In the genomic region with DNA sequence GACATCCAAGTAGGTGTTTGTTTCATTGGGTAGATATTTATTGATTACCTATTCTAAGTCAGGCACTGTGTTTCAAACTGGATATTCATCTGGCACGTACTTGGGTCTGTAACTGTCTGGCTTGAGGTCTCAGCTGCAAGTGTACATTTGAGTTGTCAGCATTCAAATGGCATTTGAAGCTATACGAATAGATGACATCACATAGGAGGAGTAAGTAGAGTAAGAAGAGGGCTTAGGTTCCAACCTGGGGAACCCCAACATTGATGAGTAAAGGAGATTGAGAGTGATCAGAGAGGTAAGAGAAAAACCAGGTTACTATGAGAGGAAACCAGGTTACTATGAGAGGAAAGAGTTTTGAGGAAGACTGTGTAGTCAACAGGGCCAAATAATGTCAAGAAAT, we compare ENCODE assay signal across 21 cellular contexts. TPM values are rescaled to one million over a fixed set of nuclear protein-coding genes. Genes with fewer than 3 reads are reported as not detected.
DNase-seq lines count a peak whose midpoint lies in the region; ATAC-seq and TF ChIP-seq lines count a peak whose summit lies in the region.
"Had no signal": no experiment of that assay in that cellular context is flagged by ENCODE, and none has a peak within 500 bp of the region (broad histone marks: within the 10 kb centered on the region; RNA-seq: fewer than 3 reads in every experiment).

No MANE protein-coding gene starts in this region.

- H3K27ac Mint-ChIP-seq in activated CD8-positive, alpha-beta T cell treated with anti-CD3 and anti-CD28 coated beads for 36 hours: no peak overlapping the region
- H3K27ac Mint-ChIP-seq in activated CD8-positive, alpha-beta T cell treated with anti-CD3 and anti-CD28 coated beads, Interleukin-2, amount 10 ng/mL, durations not matched to agents 7 days and 5 days: no peak overlapping the region
- no peak overlapping the region for H3K27ac Mint-ChIP-seq in activated naive CD4-positive, alpha-beta T cell treated with anti-CD3 and anti-CD28 coated beads, Interleukin-2, amount 50 U/mL, for 72 hours
- H3K27ac Mint-ChIP-seq in stimulated activated naive CD8-positive, alpha-beta T cell treated with anti-CD3 and anti-CD28 coated beads, Interleukin-15, amount 100 ng/mL, for 72 hours: no peak overlapping the region
- H3K27ac Mint-ChIP-seq: CD14-positive monocyte; CD4-positive, alpha-beta T cell; GM23338; H9 had no signal

- POLR2A ChIA-PET in activated CD8-positive, alpha-beta T cell treated with anti-CD3 and anti-CD28 coated beads for 36 hours (lab: Charles Lee): no interaction called here
- POLR2A ChIA-PET in activated CD8-positive, alpha-beta T cell treated with anti-CD3 and anti-CD28 coated beads, Interleukin-2, amount 10 ng/mL, durations not matched to agents 7 days and 5 days (lab: Charles Lee): no interaction called here

- no peaks in the 10 kb centered on the region for H3K36me3 Mint-ChIP-seq in activated CD8-positive, alpha-beta T cell treated with anti-CD3 and anti-CD28 coated beads for 36 hours (ENCODE audit: low read depth)
- H3K36me3 Mint-ChIP-seq in activated CD8-positive, alpha-beta T cell treated with anti-CD3 and anti-CD28 coated beads, Interleukin-2, amount 10 ng/mL, durations not matched to agents 7 days and 5 days (ENCODE audit: low read depth): no peaks in the 10 kb centered on the region
- H3K36me3 Mint-ChIP-seq in activated naive CD4-positive, alpha-beta T cell treated with anti-CD3 and anti-CD28 coated beads, Interleukin-2, amount 50 U/mL, for 72 hours: no peaks in the 10 kb centered on the region
- H3K36me3 Mint-ChIP-seq: CD14-positive monocyte had no signal

- peaks cover 10% of the 10 kb centered on the region for H3K4me1 Mint-ChIP-seq in activated CD8-positive, alpha-beta T cell treated with anti-CD3 and anti-CD28 coated beads for 36 hours (ENCODE audit: low read depth)
- peaks cover 4% of the 10 kb centered on the region for H3K4me1 Mint-ChIP-seq in activated CD8-positive, alpha-beta T cell treated with anti-CD3 and anti-CD28 coated beads, Interleukin-2, amount 10 ng/mL, durations not matched to agents 7 days and 5 days (ENCODE audit: low read depth)
- H3K4me1 Mint-ChIP-seq in stimulated activated naive CD8-positive, alpha-beta T cell treated with anti-CD3 and anti-CD28 coated beads, Interleukin-15, amount 100 ng/mL, for 72 hours: peaks cover 6% of the 10 kb centered on the region
- H3K4me1 Mint-ChIP-seq: CD14-positive monocyte had no signal

- H3K4me3 Mint-ChIP-seq in activated CD8-positive, alpha-beta T cell treated with anti-CD3 and anti-CD28 coated beads for 36 hours: no peak overlapping the region
- H3K4me3 Mint-ChIP-seq in activated CD8-positive, alpha-beta T cell treated with anti-CD3 and anti-CD28 coated beads, Interleukin-2, amount 10 ng/mL, durations not matched to agents 7 days and 5 days: no peak overlapping the region
- H3K4me3 Mint-ChIP-seq in stimulated activated naive CD8-positive, alpha-beta T cell treated with anti-CD3 and anti-CD28 coated beads, Interleukin-15, amount 100 ng/mL, for 72 hours: no peak overlapping the region
- H3K4me3 Mint-ChIP-seq: CD14-positive monocyte; CD4-positive, alpha-beta T cell; GM23338; H9 had no signal

- TF ChIP-seq CTCF in activated CD8-positive, alpha-beta T cell treated with anti-CD3 and anti-CD28 coated beads for 36 hours (IDR thresholded peaks at IDR 0.05): no peak

- DNase-seq in activated CD8-positive, alpha-beta T cell treated with anti-CD3 and anti-CD28 coated beads for 36 hours: no peak
- no peak for DNase-seq in activated CD8-positive, alpha-beta T cell treated with anti-CD3 and anti-CD28 coated beads, Interleukin-2, amount 10 ng/mL, durations not matched to agents 7 days and 5 days
- DNase-seq in activated naive CD4-positive, alpha-beta T cell treated with anti-CD3 and anti-CD28 coated beads, Interleukin-2, amount 50 U/mL, for 72 hours (ENCODE audit: low spot score in 2 of 2): no peak
- DNase-seq in activated naive CD4-positive, alpha-beta T cell treated with Interleukin-2 at 50 U/mL for 16 hours: no peak
- DNase-seq in stimulated activated naive CD8-positive, alpha-beta T cell treated with anti-CD3 and anti-CD28 coated beads, Interleukin-15, amount 100 ng/mL, for 72 hours: no peak
- no peak for DNase-seq in stimulated activated CD4-positive, alpha-beta T cell treated with anti-CD3 and anti-CD28 coated beads, Interleukin-2, amount 100 ng/mL, for 48 hours
- DNase-seq: 8988T; ACHN; AML-193; BE2C; Calu3; CD4-positive, alpha-beta T cell; COR-L47; DMS53; DMS79 treated with DMSO at 0.1 percent for 48 hours; GF-D8; H9 had no signal

- H3K27me3 Mint-ChIP-seq in activated CD8-positive, alpha-beta T cell treated with anti-CD3 and anti-CD28 coated beads for 36 hours: no peaks in the 10 kb centered on the region
- peaks cover 8% of the 10 kb centered on the region for H3K27me3 Mint-ChIP-seq in activated CD8-positive, alpha-beta T cell treated with anti-CD3 and anti-CD28 coated beads, Interleukin-2, amount 10 ng/mL, durations not matched to agents 7 days and 5 days (ENCODE audit: low read depth)
- peaks cover 11% of the 10 kb centered on the region for H3K27me3 Mint-ChIP-seq in stimulated activated naive CD8-positive, alpha-beta T cell treated with anti-CD3 and anti-CD28 coated beads, Interleukin-15, amount 100 ng/mL, for 72 hours

- CTCF ChIA-PET in activated CD8-positive, alpha-beta T cell treated with anti-CD3 and anti-CD28 coated beads for 36 hours (lab: Charles Lee): no interaction called here
- CTCF ChIA-PET in activated CD8-positive, alpha-beta T cell treated with anti-CD3 and anti-CD28 coated beads, Interleukin-2, amount 10 ng/mL, durations not matched to agents 7 days and 5 days (lab: Charles Lee): no interaction called here

- ATAC-seq in activated CD8-positive, alpha-beta T cell treated with anti-CD3 and anti-CD28 coated beads for 36 hours: peak; percentile 62
- no peak for ATAC-seq in activated CD8-positive, alpha-beta T cell treated with anti-CD3 and anti-CD28 coated beads, Interleukin-2, amount 10 ng/mL, durations not matched to agents 7 days and 5 days
- ATAC-seq in activated naive CD4-positive, alpha-beta T cell treated with anti-CD3 and anti-CD28 coated beads, Interleukin-2, amount 50 U/mL, for 72 hours: peak; percentile 33 to 87
- peak; percentile 73 for ATAC-seq in stimulated activated naive CD8-positive, alpha-beta T cell treated with anti-CD3 and anti-CD28 coated beads, Interleukin-15, amount 100 ng/mL, for 72 hours
- ATAC-seq: A549, GM23338, HCT116 had no signal

- peaks cover 2% of the 10 kb centered on the region for H3K9me3 Mint-ChIP-seq in activated CD8-positive, alpha-beta T cell treated with anti-CD3 and anti-CD28 coated beads for 36 hours
- peaks cover 5% of the 10 kb centered on the region for H3K9me3 Mint-ChIP-seq in activated CD8-positive, alpha-beta T cell treated with anti-CD3 and anti-CD28 coated beads, Interleukin-2, amount 10 ng/mL, durations not matched to agents 7 days and 5 days (ENCODE audit: insufficient read depth)
- H3K9me3 Mint-ChIP-seq in activated naive CD4-positive, alpha-beta T cell treated with anti-CD3 and anti-CD28 coated beads, Interleukin-2, amount 50 U/mL, for 72 hours: no peaks in the 10 kb centered on the region
- peaks cover 6 to 18% of the 10 kb centered on the region in 2 donors for H3K9me3 Mint-ChIP-seq in stimulated activated naive CD8-positive, alpha-beta T cell treated with anti-CD3 and anti-CD28 coated beads, Interleukin-15, amount 100 ng/mL, for 72 hours

- intact Hi-C loops in activated CD8-positive, alpha-beta T cell treated with anti-CD3 and anti-CD28 coated beads for 36 hours (cut with micrococcal nuclease): no loop called here

RNA-seq across cellular contexts. Expression of gene ZNF684, which starts 30.7 kb away (rescaled TPM):
- 1 to 10 TPM; 4.2 to 4.4 TPM for total RNA-seq in activated CD8-positive, alpha-beta T cell treated with anti-CD3 and anti-CD28 coated beads for 36 hours
- total RNA-seq in activated CD8-positive, alpha-beta T cell treated with anti-CD3 and anti-CD28 coated beads, Interleukin-2, amount 10 ng/mL, durations not matched to agents 7 days and 5 days: 1 to 10 TPM; 6.1 to 7.9 TPM
- total RNA-seq in activated naive CD4-positive, alpha-beta T cell treated with anti-CD3 and anti-CD28 coated beads, Interleukin-2, amount 50 U/mL, for 72 hours: 10 to 100 TPM in 1 of 2 donors, 1 to 10 TPM in 1; 4.2 to 13.3 TPM

RNA-seq across cellular contexts. Expression of gene EXO5, which starts 53.6 kb away (rescaled TPM):
- 10 to 100 TPM in 1 of 2 experiments, 1 to 10 TPM in 1; 8.7 to 10.2 TPM for total RNA-seq in activated CD8-positive, alpha-beta T cell treated with anti-CD3 and anti-CD28 coated beads for 36 hours
- total RNA-seq in activated CD8-positive, alpha-beta T cell treated with anti-CD3 and anti-CD28 coated beads, Interleukin-2, amount 10 ng/mL, durations not matched to agents 7 days and 5 days: 10 to 100 TPM; 21.0 to 24.2 TPM
- 1 to 10 TPM; 3.6 to 8.4 TPM for total RNA-seq in activated naive CD4-positive, alpha-beta T cell treated with anti-CD3 and anti-CD28 coated beads, Interleukin-2, amount 50 U/mL, for 72 hours
